ENCODE assay signal across 17 cellular contexts in the genomic region with DNA sequence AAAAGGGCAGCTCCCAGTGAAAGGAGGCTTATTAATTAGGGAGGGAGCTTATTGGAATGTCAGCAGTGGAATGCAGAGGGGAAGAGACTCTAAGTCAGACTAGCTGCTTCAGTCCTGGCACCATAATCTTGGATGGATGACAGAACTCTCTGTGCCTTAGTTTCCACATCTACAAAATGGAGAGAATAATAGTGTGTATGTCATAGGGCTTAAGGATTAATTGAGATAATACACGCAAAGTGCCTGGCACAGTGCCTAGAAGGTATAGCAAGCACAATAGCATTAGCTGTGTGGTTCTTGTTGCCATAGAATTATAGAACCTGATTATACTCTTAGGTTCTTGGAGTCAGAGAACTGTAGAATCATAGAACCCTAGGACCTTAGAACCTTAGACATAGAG.
"Had no signal": no experiment of that assay in that cellular context is flagged by ENCODE, and none has a peak within 500 bp of the region (broad histone marks: within the 10 kb centered on the region; RNA-seq: fewer than 3 reads in every experiment).

No MANE protein-coding gene starts in this region.

- H3K4me1 ChIP-seq: tibial artery, uterus had no signal

- H3K27me3 ChIP-seq: cardiac muscle cell, tibial artery, uterus had no signal

- H3K27me3 Mint-ChIP-seq: activated CD8-positive, alpha-beta T cell treated with anti-CD3 and anti-CD28 coated beads for 36 hours; activated naive CD8-positive, alpha-beta T cell treated with anti-CD3 and anti-CD28 coated beads, Interleukin-2, amount 10 ng/mL, durations not matched to agents 7 days and 5 days; activated T-cell treated with anti-CD3 and anti-CD28 coated beads, Interleukin-2, amount 50 U/mL, for 24 hours had no signal

- H3K9me3 ChIP-seq: tibial artery, uterus had no signal

- H3K4me3 ChIP-seq: cardiac muscle cell, tibial artery, uterus had no signal

- H3K27ac ChIP-seq: cardiac muscle cell, tibial artery, uterus had no signal

- H3K27ac Mint-ChIP-seq: activated CD4-positive, alpha-beta T cell treated with anti-CD3 and anti-CD28 coated beads, Interleukin-2, amount 10 ng/mL, durations not matched to agents 24 days and 14 days; activated CD8-positive, alpha-beta T cell treated with anti-CD3 and anti-CD28 coated beads for 36 hours; activated naive CD8-positive, alpha-beta T cell treated with anti-CD3 and anti-CD28 coated beads, Interleukin-2, amount 10 ng/mL, durations not matched to agents 7 days and 5 days; activated T-cell treated with anti-CD3 and anti-CD28 coated beads, Interleukin-2, amount 50 U/mL, for 24 hours; activated T-helper 2 cell treated with anti-CD3 and anti-CD28 coated beads, Interferon-gamma antibody, Interleukin-2, Interleukin-4, amounts not matched to agents 10 μg/mL and 5 μg/mL and 100 μg/mL, durations not matched to agents 14 hours and 24 hours and 36 hours; nephron progenitor cell had no signal

- H3K36me3 ChIP-seq: cardiac muscle cell, tibial artery, uterus had no signal

- H3K4me3 Mint-ChIP-seq: activated CD4-positive, alpha-beta T cell treated with anti-CD3 and anti-CD28 coated beads, Interleukin-2, amount 10 ng/mL, durations not matched to agents 24 days and 14 days; activated CD8-positive, alpha-beta T cell treated with anti-CD3 and anti-CD28 coated beads for 36 hours; activated naive CD8-positive, alpha-beta T cell treated with anti-CD3 and anti-CD28 coated beads, Interleukin-2, amount 10 ng/mL, durations not matched to agents 7 days and 5 days; activated T-cell treated with anti-CD3 and anti-CD28 coated beads, Interleukin-2, amount 50 U/mL, for 24 hours; nephron progenitor cell had no signal

- DNase-seq: activated CD4-positive, alpha-beta T cell treated with anti-CD3 and anti-CD28 coated beads, Interleukin-2, amount 10 ng/mL, durations not matched to agents 24 days and 14 days; activated CD8-positive, alpha-beta T cell treated with anti-CD3 and anti-CD28 coated beads for 36 hours; activated naive CD4-positive, alpha-beta T cell treated with Interleukin-2 at 50 U/mL for 16 hours; activated naive CD8-positive, alpha-beta T cell treated with anti-CD3 and anti-CD28 coated beads, Interleukin-2, amount 10 ng/mL, durations not matched to agents 7 days and 5 days; activated T-cell treated with anti-CD3 and anti-CD28 coated beads, Interleukin-2, amount 50 U/mL, for 24 hours; amygdala; dermis blood vessel endothelial cell; effector memory CD4-positive, alpha-beta T cell; nephron progenitor cell; occipital lobe; stimulated activated naive CD8-positive, alpha-beta T cell treated with anti-CD3 and anti-CD28 coated beads, Interleukin-15, Interleukin-2, amounts not matched to agents 100 U/mL and 50 U/mL, for 24 hours; substantia nigra; T-helper 9 cell; tibial artery; uterus had no signal

- H3K4me1 Mint-ChIP-seq: activated CD4-positive, alpha-beta T cell treated with anti-CD3 and anti-CD28 coated beads, Interleukin-2, amount 10 ng/mL, durations not matched to agents 24 days and 14 days; activated naive CD8-positive, alpha-beta T cell treated with anti-CD3 and anti-CD28 coated beads, Interleukin-2, amount 10 ng/mL, durations not matched to agents 7 days and 5 days had no signal

- ATAC-seq: activated CD8-positive, alpha-beta T cell treated with anti-CD3 and anti-CD28 coated beads for 36 hours; stimulated activated naive CD8-positive, alpha-beta T cell treated with anti-CD3 and anti-CD28 coated beads, Interleukin-15, Interleukin-2, amounts not matched to agents 100 U/mL and 50 U/mL, for 24 hours had no signal

- H3K9me3 Mint-ChIP-seq: activated CD4-positive, alpha-beta T cell treated with anti-CD3 and anti-CD28 coated beads, Interleukin-2, amount 10 ng/mL, durations not matched to agents 24 days and 14 days; activated CD8-positive, alpha-beta T cell treated with anti-CD3 and anti-CD28 coated beads for 36 hours; activated naive CD8-positive, alpha-beta T cell treated with anti-CD3 and anti-CD28 coated beads, Interleukin-2, amount 10 ng/mL, durations not matched to agents 7 days and 5 days; activated T-cell treated with anti-CD3 and anti-CD28 coated beads, Interleukin-2, amount 50 U/mL, for 24 hours; activated T-helper 2 cell treated with anti-CD3 and anti-CD28 coated beads, Interferon-gamma antibody, Interleukin-2, Interleukin-4, amounts not matched to agents 10 μg/mL and 5 μg/mL and 100 μg/mL, durations not matched to agents 14 hours and 24 hours and 36 hours; nephron progenitor cell had no signal
